ENCODE assay signal across 8 cellular contexts in the genomic region with DNA sequence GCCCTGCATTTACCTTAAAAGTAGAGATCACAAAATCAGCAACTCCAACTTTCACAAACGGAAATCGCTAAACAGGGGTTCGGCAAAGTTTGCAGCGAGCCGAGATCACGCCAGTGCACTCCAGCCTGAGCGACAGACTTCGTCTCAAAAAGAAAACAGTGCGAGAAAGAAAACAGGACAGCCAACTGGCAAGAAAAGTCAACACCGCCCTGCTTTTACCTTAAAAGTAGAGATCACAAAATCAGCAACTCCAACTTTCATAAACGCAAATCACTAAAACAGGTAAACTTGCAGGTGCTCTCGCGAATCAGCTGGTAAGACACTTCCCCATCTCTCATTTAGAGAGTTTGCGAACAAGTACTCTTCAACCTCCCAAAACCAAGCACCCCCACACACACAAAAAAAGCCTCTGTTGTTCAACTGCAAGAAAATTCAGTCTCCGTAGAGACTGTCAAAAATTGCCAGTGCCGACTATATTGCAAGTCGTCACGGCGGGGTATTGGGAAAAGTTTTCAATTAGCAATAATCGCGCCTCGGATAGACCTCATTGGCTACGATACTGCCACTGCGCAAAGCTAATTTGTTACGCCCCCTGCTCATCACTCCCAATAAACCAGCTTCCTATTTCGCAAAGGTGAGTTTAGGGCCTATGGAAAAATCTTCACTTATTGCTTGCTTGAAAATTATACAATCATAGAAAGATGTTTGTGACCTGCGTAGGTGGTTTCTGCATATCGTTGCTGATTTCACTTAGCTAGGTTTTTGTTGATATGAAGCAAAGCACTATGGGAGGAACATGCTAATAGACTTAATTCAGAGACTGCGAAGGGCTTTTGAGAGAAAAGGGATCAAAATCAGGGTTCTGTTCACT. TPM values are rescaled to one million over a fixed set of nuclear protein-coding genes. Genes with fewer than 3 reads are reported as not detected.
DNase-seq lines count a peak whose midpoint lies in the region; ATAC-seq and TF ChIP-seq lines count a peak whose summit lies in the region.

Gene RNU4-1, minus strand, starts transcription at position 577 of the 871 bp plus-strand sequence.

- peak within 1 kb of the TSS; percentile 96 for H3K56ac ChIP-seq in mesendoderm (ENCODE audit: low read length)

- intact Hi-C loops in CD14-positive monocyte (cut with micrococcal nuclease): loop anchor here in 1 of 2 donors (1.0 kb wide), 1 partner anchor 24 kb away; no protein-coding TSS in a partner anchor

- H3K9me3 Mint-ChIP-seq in CD14-positive monocyte: no peaks in the 10 kb centered on the region
- H3K9me3 Mint-ChIP-seq in endodermal cell: no peaks in the 10 kb centered on the region

- H3K4me1 ChIP-seq in endodermal cell (ENCODE audit: control insufficient read depth, insufficient read depth, low read length) (peaks cover 2% of the 10 kb centered on the region), mesendoderm (ENCODE audit: control insufficient read depth, low read depth, low read length) (no peaks in the 10 kb centered on the region)

- peak within 1 kb of the TSS; percentile 60 for H3K18ac ChIP-seq in mesendoderm (ENCODE audit: low read length)

- DNase-seq in CD14-positive monocyte (ENCODE audit: low spot score) (peak; percentile 82), HS-27A (ENCODE audit: low read depth) (peak; percentile 70), NOMO-1 (lab: John Stamatoyannopoulos, UW; ENCODE audit: unreplicated experiment in 2 of 2) (peak; percentile 91 to 95), endodermal cell (peak; percentile 96), mesendoderm (peak; percentile 99)
- DNase-seq in activated CD8-positive, alpha-beta memory T cell treated with anti-CD3 and anti-CD28 coated beads for 24 hours: peak; percentile 88
- DNase-seq in stimulated activated CD8-positive, alpha-beta memory T cell treated with anti-CD3 and anti-CD28 coated beads, Interleukin-12 subunit alpha, Interleukin-12 subunit beta, amount 100 ng/mL, for 4 hours (ENCODE audit: low read depth): peak; percentile 45

- H3K4ac ChIP-seq in mesendoderm (ENCODE audit: low read depth, low read length): peak within 1 kb of the TSS; percentile 92

- H2BK5ac ChIP-seq in mesendoderm (ENCODE audit: low read length): peak within 1 kb of the TSS; percentile 97

- H3K27ac ChIP-seq in endodermal cell (ENCODE audit: low read depth, low read length): peak within 1 kb of the TSS; percentile 100
- H3K27ac ChIP-seq in mesendoderm (ENCODE audit: low read depth, low read length): peak within 1 kb of the TSS; percentile 94

- peak within 1 kb of the TSS; percentile 76 for H3K4me3 ChIP-seq in endodermal cell (ENCODE audit: low read length)
- no peak within 1 kb of the TSS for H3K4me3 ChIP-seq in mesendoderm (ENCODE audit: low read length)

- H3K79me1 ChIP-seq in mesendoderm (ENCODE audit: low read length): no peaks in the 10 kb centered on the region

- H3K27me3 Mint-ChIP-seq in CD14-positive monocyte (ENCODE audit: low read depth in 3 of 3) (peaks cover 0 to 2% (median 0%) of the 10 kb centered on the region in 3 donors), endodermal cell (ENCODE audit: insufficient read depth) (no peaks in the 10 kb centered on the region)

- no peak within 1 kb of the TSS for H3K4me3 Mint-ChIP-seq in CD14-positive monocyte
- H3K4me3 Mint-ChIP-seq in endodermal cell: no peak within 1 kb of the TSS

- H3K27ac Mint-ChIP-seq in CD14-positive monocyte: no peak within 1 kb of the TSS
- no peak within 1 kb of the TSS for H3K27ac Mint-ChIP-seq in endodermal cell

- no peak within 1 kb of the TSS for H3K23ac ChIP-seq in mesendoderm (ENCODE audit: low read length)

- 0 to 1% methylated on average over 23 to 29 of the region's 29 CpGs for WGBS in endodermal cell (ENCODE audit: insufficient coverage in 1 of 2, insufficient read length in 1 of 2), 2 experiments
- no CpG with 5 or more reads among the region's 29 CpGs for WGBS in mesendoderm (ENCODE audit: extremely low coverage, insufficient coverage, low lambda C conversion rate)

- H3K36me3 ChIP-seq in endodermal cell (ENCODE audit: control insufficient read depth, insufficient read depth, low read length) (no peaks in the 10 kb centered on the region), mesendoderm (ENCODE audit: control insufficient read depth, insufficient read depth, low read length) (no peaks in the 10 kb centered on the region)

- peak; percentile 51 for ATAC-seq in GM19438 (IDR thresholded peaks at IDR 0.05; ENCODE audit: low read depth, unreplicated experiment)

- H2BK120ac ChIP-seq in mesendoderm (ENCODE audit: low read depth, low read length): no peak within 1 kb of the TSS

- H3K27me3 ChIP-seq in endodermal cell (ENCODE audit: control insufficient read depth, insufficient read depth, low read length, poor library complexity, severe bottlenecking) (no peaks in the 10 kb centered on the region), mesendoderm (ENCODE audit: insufficient read depth, low read length, poor library complexity) (no peaks in the 10 kb centered on the region)

- TF ChIP-seq CTCF in CD14-positive monocyte (IDR thresholded peaks at IDR 0.05) (no peak), endodermal cell (conservative IDR thresholded peaks at IDR 0.05) (no peak)

- no peak within 1 kb of the TSS for H2BK15ac ChIP-seq in mesendoderm (replicated peaks; ENCODE audit: low read depth)

- H3K79me2 ChIP-seq in mesendoderm (ENCODE audit: control insufficient read depth, insufficient read depth, low read length): no peaks in the 10 kb centered on the region

- peak within 1 kb of the TSS; percentile 93 for H3K9ac ChIP-seq in endodermal cell (ENCODE audit: extremely low read depth, low read length, poor library complexity, severe bottlenecking)
- peak within 1 kb of the TSS; percentile 80 for H3K9ac ChIP-seq in mesendoderm (ENCODE audit: low read length)

- H3K4me1 Mint-ChIP-seq in CD14-positive monocyte (no peaks in the 10 kb centered on the region), endodermal cell (no peaks in the 10 kb centered on the region)

- H3K4me2 ChIP-seq in mesendoderm (ENCODE audit: low read length): peak within 1 kb of the TSS; percentile 56

- H4K8ac ChIP-seq in mesendoderm (ENCODE audit: low read depth, low read length): no peak within 1 kb of the TSS

- H3K9me3 ChIP-seq in endodermal cell (ENCODE audit: control insufficient read depth, low read length): no peaks in the 10 kb centered on the region

- no peak within 1 kb of the TSS for H4K5ac ChIP-seq in mesendoderm (ENCODE audit: low read length)

- H2AK5ac ChIP-seq in mesendoderm (ENCODE audit: low read length): no peak within 1 kb of the TSS

- H3K36me3 Mint-ChIP-seq in CD14-positive monocyte: no peaks in the 10 kb centered on the region
- H3K36me3 Mint-ChIP-seq in endodermal cell (ENCODE audit: low read depth): no peaks in the 10 kb centered on the region

RNA-seq across cellular contexts. Expression of gene RNU4-1, which starts in this region (rescaled TPM):
- polyA plus RNA-seq in CD14-positive monocyte: not detected
- 1,000 to 10,000 TPM; 4,032 to 4,837 TPM for total RNA-seq in endodermal cell
- 3,234 TPM for polyA plus RNA-seq in endodermal cell (2013, experiment 1 of 2)
- polyA plus RNA-seq in endodermal cell (2013, experiment 2 of 2): 5,800 TPM
- polyA plus RNA-seq in mesendoderm (2013, experiment 1 of 2): not detected
- not detected for polyA plus RNA-seq in mesendoderm (2013, experiment 2 of 2)

Comparison
In these comparisons a context has a peak if more than half of its experiments do, and no peak if none do; other contexts are left out.
1. Peak in DNase-seq in CD14-positive monocyte; RNA of the gene not detected or under 1 TPM.
2. DNase-seq: peak in every context shown above with its lines; median percentile 99 in mesendoderm; 96 in endodermal cell; 93 in NOMO-1; 88 in activated CD8-positive, alpha-beta memory T cell treated with anti-CD3 and anti-CD28 coated beads for 24 hours; 82 in CD14-positive monocyte; 70 in HS-27A; 45 in stimulated activated CD8-positive, alpha-beta memory T cell treated with anti-CD3 and anti-CD28 coated beads, Interleukin-12 subunit alpha, Interleukin-12 subunit beta, amount 100 ng/mL, for 4 hours.